14 cellular contexts compared by ENCODE assay signal in the genomic region with DNA sequence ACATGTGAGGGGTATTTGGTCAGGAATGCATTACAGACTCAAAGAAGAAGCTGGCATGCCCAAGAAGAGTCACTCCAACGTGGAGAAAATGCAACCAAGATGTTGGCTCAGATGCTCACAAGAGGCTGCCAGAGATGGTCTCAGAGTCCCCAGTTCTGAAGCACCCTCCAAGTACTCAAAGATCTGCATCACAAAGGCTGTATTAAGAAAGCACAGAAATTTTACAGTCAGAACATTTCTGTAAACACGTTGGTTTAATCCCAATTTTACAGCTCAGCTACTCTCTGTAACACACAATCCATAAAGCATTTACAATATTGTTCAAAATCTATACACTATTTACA.
DNase-seq lines count a peak whose midpoint lies in the region; ATAC-seq, FAIRE-seq and TF ChIP-seq lines count a peak whose summit lies in the region.
"Had no signal": no experiment of that assay in that cellular context is flagged by ENCODE, and none has a peak within 500 bp of the region (broad histone marks: within the 10 kb centered on the region; RNA-seq: fewer than 3 reads in every experiment).

No MANE protein-coding gene starts in this region.

- peaks cover 4% of the 10 kb centered on the region for H3K9me3 Mint-ChIP-seq in natural killer cell treated with Interleukin-12 subunit alpha and Interleukin-12 subunit beta and Interleukin-15 and Interleukin-18, amount 100 ng/mL, for 72 hours

- no peaks in the 10 kb centered on the region for H3K79me2 ChIP-seq in SK-N-SH (ENCODE audit: insufficient read depth)
- H3K79me2 ChIP-seq in endothelial cell of umbilical vein (ENCODE audit: control insufficient read depth, insufficient read depth, low read length): no peaks in the 10 kb centered on the region

- no peak for TF ChIP-seq RAD21 in SK-N-SH (IDR thresholded peaks at IDR 0.05; ENCODE audit: low read length)

- H3K4me2 ChIP-seq in SK-N-SH: peak overlapping the region; percentile 19; the same call in 1 of the 2 replicates
- no peak overlapping the region for H3K4me2 ChIP-seq in endothelial cell of umbilical vein (ENCODE audit: insufficient read depth, low read length)

- no peak overlapping the region for H3K4me3 Mint-ChIP-seq in natural killer cell treated with Interleukin-12 subunit alpha and Interleukin-12 subunit beta and Interleukin-15 and Interleukin-18, amount 100 ng/mL, for 72 hours

- peak overlapping the region; percentile 84 to 91 for H3K27ac Mint-ChIP-seq in natural killer cell treated with Interleukin-12 subunit alpha and Interleukin-12 subunit beta and Interleukin-15 and Interleukin-18, amount 100 ng/mL, for 72 hours

- H3K9me2 ChIP-seq in SK-N-SH: no peaks in the 10 kb centered on the region

- H4K20me1 ChIP-seq in SK-N-SH (ENCODE audit: insufficient read depth): no peaks in the 10 kb centered on the region
- H4K20me1 ChIP-seq in endothelial cell of umbilical vein (replicated peaks; ENCODE audit: control insufficient read depth, extremely low read depth, insufficient read depth, low read length): no peaks in the 10 kb centered on the region

- 13% methylated on average over 2 of the region's 2 CpGs for WGBS in SK-N-SH (ENCODE audit: low lambda C conversion rate)
- 30% methylated on average over 2 of the region's 2 CpGs for WGBS in upper lobe of left lung, 2 donors

- CTCF ChIA-PET in SK-N-SH (lab: Yijun Ruan, JAX): no interaction called here
- CTCF ChIA-PET in endothelial cell of umbilical vein (lab: Charles Lee): interaction anchor here (1.1 to 2.2 kb wide), 3 partner anchors 8 to 13 kb away, joined by 3 to 11 read pairs (median 4); no protein-coding TSS in a partner anchor

- TF ChIP-seq EP300 in SK-N-SH (IDR thresholded peaks at IDR 0.05; ENCODE audit: borderline replicate concordance in 1 of 2, low read depth in 1 of 2, low read length in 1 of 2) (no peak), upper lobe of left lung (IDR thresholded peaks at IDR 0.05) (no peak)

- no peaks in the 10 kb centered on the region for H3K36me3 Mint-ChIP-seq in natural killer cell treated with Interleukin-12 subunit alpha and Interleukin-12 subunit beta and Interleukin-15 and Interleukin-18, amount 100 ng/mL, for 72 hours
- H3K36me3 Mint-ChIP-seq: activated naive CD4-positive, alpha-beta T cell treated with anti-CD3 and anti-CD28 coated beads, Interleukin-2, amount 50 U/mL, for 72 hours had no signal

- H2AFZ ChIP-seq in SK-N-SH (ENCODE audit: low read depth): no peak overlapping the region
- H2AFZ ChIP-seq in endothelial cell of umbilical vein (ENCODE audit: low read depth, low read length): peak overlapping the region; percentile 66

- no peak for DNase-seq in SK-N-SH
- no peak for DNase-seq in endothelial cell of umbilical vein (ENCODE audit: low read depth, low spot score)
- no peak for DNase-seq in natural killer cell treated with Interleukin-12 subunit alpha and Interleukin-12 subunit beta and Interleukin-15 and Interleukin-18, amount 100 ng/mL, for 72 hours (ENCODE audit: low spot score)
- no peak for DNase-seq in upper lobe of left lung
- no peak for DNase-seq in NCI-H510A (lab: John Stamatoyannopoulos, UW)
- no peak for DNase-seq in stimulated activated naive CD8-positive, alpha-beta T cell treated with anti-CD3 and anti-CD28 coated beads, Interleukin-15, Interleukin-2, amounts not matched to agents 100 U/mL and 50 U/mL, for 24 hours
- DNase-seq: activated CD4-positive, CD25-positive, alpha-beta regulatory T cell; activated CD8-positive, alpha-beta memory T cell treated with anti-CD3 and anti-CD28 coated beads, Interleukin-2, amount 50 U/mL, for 4 hours; COR-L47; midbrain had no signal

- POLR2A ChIA-PET in SK-N-SH (lab: Yijun Ruan, JAX): no interaction called here
- POLR2A ChIA-PET in endothelial cell of umbilical vein (lab: Charles Lee): no interaction called here

- no TSS peak for BruUV-seq in endothelial cell of umbilical vein (replicated peaks; lab: Mats Ljungman, UMichigan)

- no peaks in the 10 kb centered on the region for H3K36me3 ChIP-seq in SK-N-SH (replicated peaks in 1 of 2; ENCODE audit: control insufficient read depth in 1 of 2, insufficient read depth in 2 of 2, low read length in 1 of 2)
- no peaks in the 10 kb centered on the region for H3K36me3 ChIP-seq in endothelial cell of umbilical vein (ENCODE audit: control insufficient read depth in 2 of 2, extremely low read depth in 1 of 2, insufficient read depth in 2 of 2, low read length in 2 of 2)
- H3K36me3 ChIP-seq in upper lobe of left lung: no peaks in the 10 kb centered on the region

- no peaks in the 10 kb centered on the region for H3F3A ChIP-seq in SK-N-SH (replicated peaks; ENCODE audit: insufficient read depth)

- H3K27me3 ChIP-seq in SK-N-SH (ENCODE audit: insufficient read depth) (no peaks in the 10 kb centered on the region), endothelial cell of umbilical vein (ENCODE audit: control insufficient read depth in 2 of 2, insufficient read depth in 2 of 2, low read length in 2 of 2) (no peaks in the 10 kb centered on the region), upper lobe of left lung (no peaks in the 10 kb centered on the region)

- no peak for TF ChIP-seq CTCF in SK-N-SH (IDR thresholded peaks at IDR 0.05)
- no peak for TF ChIP-seq CTCF in endothelial cell of umbilical vein (IDR thresholded peaks at IDR 0.05; ENCODE audit: extremely low read depth in 1 of 2, insufficient read depth in 1 of 2, low read depth in 1 of 2, low read length in 2 of 2)
- no peak for TF ChIP-seq CTCF in upper lobe of left lung (IDR thresholded peaks at IDR 0.05)

- H3K4me1 ChIP-seq in SK-N-SH (ENCODE audit: control insufficient read depth in 1 of 2, insufficient read depth in 2 of 2, low read depth in 1 of 2, low read length in 1 of 2) (no peaks in the 10 kb centered on the region), endothelial cell of umbilical vein (ENCODE audit: control insufficient read depth, extremely low read depth, insufficient read depth, low read length) (peaks cover 23% of the 10 kb centered on the region), upper lobe of left lung (peaks cover 16 to 36% (median 33%) of the 10 kb centered on the region in 4 donors)

- TF ChIP-seq POLR2A in endothelial cell of umbilical vein (IDR thresholded peaks at IDR 0.05; ENCODE audit: low read depth, low read length) (no peak), upper lobe of left lung (IDR thresholded peaks at IDR 0.05) (no peak)

- no peak for FAIRE-seq in endothelial cell of umbilical vein (lab: Jason Lieb, UNC)

- H3K9me3 ChIP-seq in SK-N-SH: no peaks in the 10 kb centered on the region
- no peaks in the 10 kb centered on the region for H3K9me3 ChIP-seq in endothelial cell of umbilical vein (replicated peaks; ENCODE audit: control insufficient read depth, insufficient read depth, low read length)
- H3K9me3 ChIP-seq in upper lobe of left lung: no peaks in the 10 kb centered on the region

- H3K27ac ChIP-seq in SK-N-SH (ENCODE audit: low read depth in 2 of 2, low read length in 1 of 2): no peak overlapping the region
- H3K27ac ChIP-seq in endothelial cell of umbilical vein (ENCODE audit: insufficient read depth, low read depth, low read length): no peak overlapping the region
- peak overlapping the region; percentile 54 to 77 (median 68) for H3K27ac ChIP-seq in upper lobe of left lung
- H3K27ac ChIP-seq: 22Rv1 had no signal

- no peak for ATAC-seq in SK-N-SH treated with all-trans-retinoic acid at 6 μM for 48 hours
- no peak for ATAC-seq in natural killer cell treated with Interleukin-12 subunit alpha and Interleukin-12 subunit beta and Interleukin-15 and Interleukin-18, amount 100 ng/mL, for 72 hours
- ATAC-seq in upper lobe of left lung (ENCODE audit: low FRiP score in 2 of 2): peak in 1 of 2 donors; percentile 21
- ATAC-seq in HG02981 (IDR thresholded peaks at IDR 0.05; ENCODE audit: unreplicated experiment): no peak
- no peak for ATAC-seq in stimulated activated naive CD8-positive, alpha-beta T cell treated with anti-CD3 and anti-CD28 coated beads, Interleukin-15, Interleukin-2, amounts not matched to agents 100 U/mL and 50 U/mL, for 24 hours

- dilution Hi-C loops in endothelial cell of umbilical vein (cut with MboI; ENCODE audit: extremely low pct_ligation_motif_present, low sequenced_read_pairs): no loop called here

- H3K27me3 Mint-ChIP-seq in natural killer cell treated with Interleukin-12 subunit alpha and Interleukin-12 subunit beta and Interleukin-15 and Interleukin-18, amount 100 ng/mL, for 72 hours: no peaks in the 10 kb centered on the region

- peaks cover 25 to 29% of the 10 kb centered on the region in 2 donors for H3K4me1 Mint-ChIP-seq in natural killer cell treated with Interleukin-12 subunit alpha and Interleukin-12 subunit beta and Interleukin-15 and Interleukin-18, amount 100 ng/mL, for 72 hours (ENCODE audit: low read depth in 2 of 2)

- no peak overlapping the region for H3K9ac ChIP-seq in SK-N-SH
- H3K9ac ChIP-seq in endothelial cell of umbilical vein (replicated peaks; ENCODE audit: extremely low read depth, insufficient read depth, low read length): no peak overlapping the region

- intact Hi-C loops in endothelial cell of umbilical vein (cut with micrococcal nuclease): no loop called here

- H3K9me1 ChIP-seq in endothelial cell of umbilical vein (replicated peaks; ENCODE audit: control insufficient read depth, extremely low read depth, insufficient read depth, low read length): no peaks in the 10 kb centered on the region

- H3K4me3 ChIP-seq in SK-N-SH (ENCODE audit: low read depth in 2 of 2, low read length in 1 of 2) (no peak overlapping the region), endothelial cell of umbilical vein (replicated peaks in 1 of 3; ENCODE audit: insufficient read depth in 1 of 3, low read depth in 1 of 3, low read length in 3 of 3) (no peak overlapping the region), upper lobe of left lung (no peak overlapping the region)

TF ChIP-seq in SK-N-SH, 30 proteins besides CTCF, POLR2A, EP300 and RAD21 (continues in another document):
- TF ChIP-seq JUND (IDR thresholded peaks at IDR 0.05): no peak

TF ChIP-seq in endothelial cell of umbilical vein, 7 proteins besides CTCF, POLR2A, EP300 and RAD21:
- no peak for TF ChIP-seq FOS (IDR thresholded peaks at IDR 0.05; ENCODE audit: borderline replicate concordance, insufficient read depth, low read length)
- TF ChIP-seq, protein P1, sequence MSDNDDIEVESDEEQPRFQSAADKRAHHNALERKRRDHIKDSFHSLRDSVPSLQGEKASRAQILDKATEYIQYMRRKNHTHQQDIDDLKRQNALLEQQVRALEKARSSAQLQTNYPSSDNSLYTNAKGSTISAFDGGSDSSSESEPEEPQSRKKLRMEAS (IDR thresholded peaks at IDR 0.05; ENCODE audit: insufficient read depth, insufficient read length): no peak
- no peak for TF ChIP-seq JUN (IDR thresholded peaks at IDR 0.05; ENCODE audit: borderline replicate concordance, insufficient read depth, insufficient read length, low read depth)
- TF ChIP-seq MYC (IDR thresholded peaks at IDR 0.05; ENCODE audit: low read depth, low read length): no peak
- TF ChIP-seq POLR2AphosphoS5 (IDR thresholded peaks at IDR 0.05; ENCODE audit: insufficient read depth, low read depth, low read length): no peak
- TF ChIP-seq EZH2 (IDR thresholded peaks at IDR 0.05; ENCODE audit: borderline replicate concordance, low read depth, low read length, severe bottlenecking): no peak
- TF ChIP-seq GATA2 (IDR thresholded peaks at IDR 0.05; ENCODE audit: insufficient read depth, insufficient read length, low read depth, low read length): no peak
TF ChIP-seq in endothelial cell of umbilical vein: peak in this region for 0.

Comparison
In these comparisons a context has a peak if more than half of its experiments do, and no peak if none do; other contexts are left out.
1. H3K27ac ChIP-seq: peak in upper lobe of left lung (4 of 4); none in SK-N-SH (0 of 2) and endothelial cell of umbilical vein (single experiment).